12 cellular contexts compared by ENCODE assay signal in genomic region chr16:74730049-74730683, GRCh38. TPM values are rescaled to one million over a fixed set of nuclear protein-coding genes. Genes with fewer than 3 reads are reported as not detected.
A peak's percentile ranks its signal among the peaks of the same experiment; 100 is the strongest.
DNase-seq lines count a peak whose midpoint lies in the region; ATAC-seq and TF ChIP-seq lines count a peak whose summit lies in the region.
"Had no signal": no experiment of that assay in that cellular context is flagged by ENCODE, and none has a peak within 500 bp of the region (broad histone marks: within the 10 kb centered on the region; RNA-seq: fewer than 3 reads in every experiment).

No MANE protein-coding gene starts in this region.

- no peaks in the 10 kb centered on the region for H3K36me3 ChIP-seq in HCT116 (ENCODE audit: control insufficient read depth in 1 of 2, insufficient read depth in 2 of 2, low read length in 2 of 2)
- no peaks in the 10 kb centered on the region for H3K36me3 ChIP-seq in esophagus squamous epithelium
- no peaks in the 10 kb centered on the region for H3K36me3 ChIP-seq in prostate gland
- H3K36me3 ChIP-seq: SJCRH30, WERI-Rb-1 had no signal

- RAD21 ChIA-PET in HCT116 (lab: Charles Lee; ENCODE audit: low non-redundant PET in 1 of 2, low total read pairs in 2 of 2, uncharacterized antibody in 2 of 2, unreplicated experiment in 2 of 2): no interaction called here

- H3K4me2 ChIP-seq in HCT116 (ENCODE audit: low read length): no peak overlapping the region

- DNase-seq in HCT116 (ENCODE audit: low read depth, low spot score) (no peak), RWPE1 (ENCODE audit: low spot score) (peak; percentile 46), esophagus squamous epithelium (lab: John Stamatoyannopoulos, UW) (no peak), prostate gland (ENCODE audit: low spot score) (peak; percentile 51), midbrain (lab: John Stamatoyannopoulos, UW) (no peak), Ammon's horn (ENCODE audit: low spot score) (no peak)
- DNase-seq: activated T-cell treated with anti-CD3 and anti-CD28 coated beads, Interleukin-2, amount 50 U/mL, for 4 hours; erythroblast; NCI-H524; SJCRH30; WERI-Rb-1 had no signal

- H3K27ac ChIP-seq in HCT116 (ENCODE audit: low read depth, low read length) (no peak overlapping the region), RWPE1 (peak overlapping the region; percentile 95), esophagus squamous epithelium (peak overlapping the region; percentile 80 to 90 (median 85)), prostate gland (peak overlapping the region in 1 of 2 donors; percentile 66)
- H3K27ac ChIP-seq: SJCRH30, WERI-Rb-1 had no signal

- H3K4me1 ChIP-seq in HCT116 (ENCODE audit: control insufficient read depth in 1 of 2, insufficient read depth in 2 of 2, low read length in 2 of 2): peaks cover 5 to 9% of the 10 kb centered on the region in 2 experiments; a peak in 2 of 4 replicates
- peaks cover 6 to 27% (median 15%) of the 10 kb centered on the region in 3 donors for H3K4me1 ChIP-seq in esophagus squamous epithelium
- no peaks in the 10 kb centered on the region for H3K4me1 ChIP-seq in prostate gland (replicated peaks)
- H3K4me1 ChIP-seq: SJCRH30 had no signal

- H3K9ac ChIP-seq in HCT116 (ENCODE audit: low read length): no peak overlapping the region

- no peaks in the 10 kb centered on the region for H3K79me2 ChIP-seq in HCT116 (ENCODE audit: insufficient read depth, low read length)

- 29 to 42% methylated on average over 4 of the region's 6 CpGs for WGBS in esophagus squamous epithelium, 2 donors
- 27% methylated on average over 5 of the region's 6 CpGs for WGBS in prostate gland

- TF ChIP-seq POLR2A in HCT116 (IDR thresholded peaks at IDR 0.05; ENCODE audit: borderline replicate concordance, extremely low read depth, insufficient read depth, insufficient read length): no peak
- TF ChIP-seq POLR2A in esophagus squamous epithelium (IDR thresholded peaks at IDR 0.05): peak in 1 of 4 donors; percentile 24
- TF ChIP-seq POLR2A in prostate gland (IDR thresholded peaks at IDR 0.05): no peak

- no peak for TF ChIP-seq RAD21 in HCT116 (IDR thresholded peaks at IDR 0.05; ENCODE audit: low read depth)

- ATAC-seq in HCT116 (peak; percentile 20; the same call in 1 of the 2 replicates), HG02588 (IDR thresholded peaks at IDR 0.05; ENCODE audit: unreplicated experiment) (no peak)
- ATAC-seq: activated T-cell treated with anti-CD3 and anti-CD28 coated beads, Interleukin-2, amount 50 U/mL, for 4 hours had no signal

- no peaks in the 10 kb centered on the region for H3K9me2 ChIP-seq in HCT116 (ENCODE audit: insufficient read depth)

- CTCF ChIA-PET in HCT116 (lab: Charles Lee) (no interaction called here), RWPE1 (lab: Yijun Ruan, JAX) (interaction anchor here (4.4 kb wide), 1 partner anchor 133 kb away, joined by 14 read pairs; no protein-coding TSS in a partner anchor)

- no peak overlapping the region for H2AFZ ChIP-seq in HCT116 (ENCODE audit: low read depth, low read length, poor library complexity, severe bottlenecking)

- H3K4me3 ChIP-seq in HCT116 (replicated peaks in 1 of 2; ENCODE audit: low read depth in 1 of 2, low read length in 2 of 2): no peak overlapping the region
- no peak overlapping the region for H3K4me3 ChIP-seq in esophagus squamous epithelium
- no peak overlapping the region for H3K4me3 ChIP-seq in prostate gland
- H3K4me3 ChIP-seq: SJCRH30 had no signal

- no TSS peak for BruUV-seq in HCT116 (replicated peaks; lab: Mats Ljungman, UMichigan)

- intact Hi-C loops in HCT116 (cut with micrococcal nuclease): no loop called here
- intact Hi-C loops in esophagus squamous epithelium (cut with DNase I): no loop called here
- intact Hi-C loops in prostate gland (cut with DNase I): no loop called here

- peaks cover 4 to 8% of the 10 kb centered on the region in 2 experiments; a peak in 2 of 4 replicates for H3K9me3 ChIP-seq in HCT116 (ENCODE audit: control insufficient read depth in 1 of 2, insufficient read depth in 1 of 2, low read depth in 1 of 2, low read length in 2 of 2)
- peaks cover 0 to 11% (median 10%) of the 10 kb centered on the region in 3 donors for H3K9me3 ChIP-seq in esophagus squamous epithelium
- H3K9me3 ChIP-seq in prostate gland: no peaks in the 10 kb centered on the region
- H3K9me3 ChIP-seq: SJCRH30 had no signal

- H3K27me3 ChIP-seq in HCT116 (ENCODE audit: insufficient read depth, low read length) (no peaks in the 10 kb centered on the region), esophagus squamous epithelium (peaks cover 0 to 4% (median 0%) of the 10 kb centered on the region in 4 donors), prostate gland (replicated peaks; ENCODE audit: insufficient read depth) (no peaks in the 10 kb centered on the region)
- H3K27me3 ChIP-seq: SJCRH30 had no signal

- TF ChIP-seq CTCF in HCT116 (IDR thresholded peaks at IDR 0.05 in 2 of 3, conservative IDR thresholded peaks at IDR 0.05 in 1 of 3; ENCODE audit: borderline replicate concordance in 1 of 3, insufficient read depth in 1 of 3, low read depth in 2 of 3, low read length in 2 of 3): no peak
- TF ChIP-seq CTCF in RWPE1 (conservative IDR thresholded peaks at IDR 0.05; ENCODE audit: low read depth): no peak
- no peak for TF ChIP-seq CTCF in esophagus squamous epithelium (IDR thresholded peaks at IDR 0.05)
- no peak for TF ChIP-seq CTCF in prostate gland (IDR thresholded peaks at IDR 0.05)

- POLR2A ChIA-PET in HCT116 (lab: Charles Lee): interaction anchor here (1.8 kb wide), 1 partner anchor 8 kb away, joined by 6 read pairs; no protein-coding TSS in a partner anchor
- POLR2A ChIA-PET in RWPE1 (lab: Yijun Ruan, JAX; ENCODE audit: low non-redundant PET): interaction anchor here (0.6 kb wide), 1 partner anchor 19 kb away, joined by 12 read pairs; no protein-coding TSS in a partner anchor

- H4K20me1 ChIP-seq in HCT116 (ENCODE audit: insufficient read depth): no peaks in the 10 kb centered on the region

TF ChIP-seq in HCT116, 20 proteins besides CTCF, POLR2A, EP300 and RAD21:
- TF ChIP-seq JUND (IDR thresholded peaks at IDR 0.05) (no peak), EZH2phosphoT487 (IDR thresholded peaks at IDR 0.05; ENCODE audit: borderline replicate concordance) (no peak), ATF3 (IDR thresholded peaks at IDR 0.05) (no peak), EZH2 (IDR thresholded peaks at IDR 0.05) (no peak), FOSL1 (IDR thresholded peaks at IDR 0.05; ENCODE audit: low read depth) (no peak), YY1 (IDR thresholded peaks at IDR 0.05; ENCODE audit: extremely low read depth, insufficient replicate concordance, low read depth, low read length) (no peak), SP1 (IDR thresholded peaks at IDR 0.05; ENCODE audit: low read depth) (no peak), REST (IDR thresholded peaks at IDR 0.05; ENCODE audit: low read depth) (no peak)

RNA-seq across cellular contexts. Expression of gene MLKL, which starts 29.5 kb away (rescaled TPM):
- total RNA-seq in HCT116 (2021; ENCODE audit: unreplicated experiment): 8.3 TPM
- 4.8 and 6.3 TPM in 2 replicates for polyA plus RNA-seq in HCT116 (2012)
- 10 to 100 TPM; 12.4 to 33.9 (median 22.1) TPM for total RNA-seq in esophagus squamous epithelium
- 1 to 10 TPM; 7.0 to 8.6 TPM for total RNA-seq in prostate gland
- total RNA-seq: SJCRH30 had no signal

RNA-seq across cellular contexts. Expression of gene FA2H, which starts 44.5 kb away (rescaled TPM):
- total RNA-seq in HCT116 (2021; ENCODE audit: unreplicated experiment) (11.1 TPM), esophagus squamous epithelium (1 to 10 TPM; 2.9 to 4.0 (median 3.3) TPM), prostate gland (1 to 10 TPM; 3.0 to 4.5 TPM)
- 15.0 and 21.9 TPM in 2 replicates for polyA plus RNA-seq in HCT116 (2012)
- total RNA-seq: SJCRH30 had no signal

Comparison
In these comparisons a context has a peak if more than half of its experiments do, and no peak if none do; other contexts are left out.
1. DNase-seq: peak in RWPE1 (single experiment) and prostate gland (single experiment); none in HCT116 (single experiment), esophagus squamous epithelium (single experiment), midbrain (single experiment) and Ammon's horn (single experiment).